Comparison of ENCODE assay signal across 16 cellular contexts in the genomic region with DNA sequence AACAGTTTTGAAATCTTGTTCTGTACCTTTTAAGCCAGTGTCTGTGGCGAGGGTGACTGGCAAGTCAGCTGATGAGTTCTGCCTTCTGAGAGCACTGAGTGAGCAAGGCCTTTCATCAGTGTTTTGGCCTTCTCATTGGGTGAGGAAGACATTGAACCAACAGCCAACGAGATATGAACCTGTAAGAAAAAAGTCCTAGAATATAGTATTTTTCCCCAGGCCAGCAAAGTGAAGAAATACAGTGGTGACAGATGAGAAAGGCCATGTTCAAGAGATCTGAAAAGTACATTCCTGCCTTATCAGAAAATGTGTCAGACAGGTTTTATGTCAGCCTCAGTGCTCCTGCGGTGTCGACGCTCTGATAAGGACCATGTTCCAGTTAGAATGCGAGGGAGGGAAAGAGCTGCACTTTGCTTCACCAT.
"Had no signal": no experiment of that assay in that cellular context is flagged by ENCODE, and none has a peak within 500 bp of the region (broad histone marks: within the 10 kb centered on the region; RNA-seq: fewer than 3 reads in every experiment).

No MANE protein-coding gene starts in this region.

- H3K27me3 ChIP-seq: neural progenitor cell, pancreas had no signal

- H3K9ac ChIP-seq: neural progenitor cell had no signal

- H3K9me3 ChIP-seq: lower lobe of right lung, pancreas, thoracic aorta had no signal

- DNase-seq: activated CD4-positive, alpha-beta T cell treated with anti-CD3 and anti-CD28 coated beads, Interleukin-2, amount 50 U/mL, for 1 hour; activated naive CD4-positive, alpha-beta T cell; activated naive CD8-positive, alpha-beta T cell treated with anti-CD3 and anti-CD28 coated beads, Interleukin-2, amount 10 ng/mL, durations not matched to agents 7 days and 5 days; activated T-cell treated with anti-CD3 and anti-CD28 coated beads for 4 hours; anterior cingulate cortex; hypothalamus; kidney glomerular epithelial cell; lower lobe of right lung; naive B cell; pancreas; stimulated activated CD4-positive, alpha-beta T cell treated with anti-CD3 and anti-CD28 coated beads, Interleukin-12 subunit alpha, Interleukin-12 subunit beta, amount 100 ng/mL, for 4 hours; stimulated activated CD4-positive, alpha-beta T cell treated with anti-CD3 and anti-CD28 coated beads, Interleukin-2, amount 100 ng/mL, for 24 hours; T-helper 9 cell had no signal

- H2AFZ ChIP-seq: neural progenitor cell had no signal

- H3K36me3 ChIP-seq: neural progenitor cell, pancreas had no signal

- H3K4me1 ChIP-seq: lower lobe of right lung, neural progenitor cell, pancreas had no signal

- FAIRE-seq: pancreas had no signal

- H3K4me2 ChIP-seq: neural progenitor cell had no signal

- H3K4me3 ChIP-seq: lower lobe of right lung, neural progenitor cell, pancreas, thoracic aorta had no signal

- ATAC-seq: activated CD4-positive, CD25-positive, alpha-beta regulatory T cell treated with anti-CD3 and anti-CD28 coated beads, Interleukin-2, amount 50 U/mL, for 24 hours; pancreas had no signal

- H3K27ac ChIP-seq: lower lobe of right lung, neural progenitor cell, pancreas, thoracic aorta had no signal
